In the genomic region with DNA sequence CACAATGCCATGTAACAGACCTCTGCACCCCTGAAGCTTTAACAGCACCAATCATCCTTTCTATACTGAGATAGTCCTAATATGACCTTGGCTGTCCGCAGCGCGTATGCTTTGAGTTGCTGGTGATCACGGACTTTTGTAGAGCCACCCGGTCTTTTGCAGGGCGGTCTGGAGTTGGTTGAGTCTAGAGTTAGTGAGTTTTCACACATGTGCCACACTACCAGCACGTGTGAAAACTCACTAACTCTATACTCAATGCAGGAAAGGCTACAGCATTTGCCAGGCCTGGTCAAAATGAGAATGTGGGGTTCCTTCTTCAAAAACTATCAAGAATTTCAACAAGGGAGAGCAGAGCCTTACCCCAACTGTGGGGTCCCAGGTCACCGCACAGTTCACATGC, we compare ENCODE assay signal across 29 cellular contexts.
"Had no signal": no experiment of that assay in that cellular context is flagged by ENCODE, and none has a peak within 500 bp of the region (broad histone marks: within the 10 kb centered on the region; RNA-seq: fewer than 3 reads in every experiment).

No MANE protein-coding gene starts in this region.

- H3K27ac Mint-ChIP-seq: activated B cell treated with CpG ODN at 0.5 μM for 24 hours; activated CD8-positive, alpha-beta T cell treated with anti-CD3 and anti-CD28 coated beads for 36 hours; activated naive CD4-positive, alpha-beta T cell treated with anti-CD3 and anti-CD28 coated beads for 36 hours; activated naive CD4-positive, alpha-beta T cell treated with anti-CD3 and anti-CD28 coated beads, Interleukin-2, amount 50 U/mL, for 24 hours; activated naive CD8-positive, alpha-beta T cell treated with anti-CD3 and anti-CD28 coated beads for 36 hours; activated naive CD8-positive, alpha-beta T cell treated with anti-CD3 and anti-CD28 coated beads, Interleukin-2, amount 50 U/mL, for 24 hours; activated T-helper 1 cell treated with anti-CD3 and anti-CD28 coated beads, Interleukin-12 subunit alpha, Interleukin-12 subunit beta, Interleukin-2, Interleukin-4 antibody, amounts not matched to agents 30 ng/mL and 10 ng/mL and 1 ng/mL, durations not matched to agents 14 hours and 24 hours and 36 hours; activated T-helper 2 cell treated with anti-CD3 and anti-CD28 coated beads, Interferon-gamma antibody, Interleukin-2, Interleukin-4, amounts not matched to agents 10 μg/mL and 5 μg/mL and 100 μg/mL, durations not matched to agents 14 hours and 24 hours and 36 hours; endodermal cell had no signal

- H3K9me3 ChIP-seq: adrenal gland, body of pancreas had no signal

- H3K36me3 ChIP-seq: adrenal gland had no signal

- H3K36me3 Mint-ChIP-seq: activated naive CD4-positive, alpha-beta T cell treated with anti-CD3 and anti-CD28 coated beads, Interleukin-2, amount 50 U/mL, for 24 hours; activated naive CD8-positive, alpha-beta T cell treated with anti-CD3 and anti-CD28 coated beads for 36 hours had no signal

- ATAC-seq: activated CD4-positive, CD25-positive, alpha-beta regulatory T cell treated with anti-CD3 and anti-CD28 coated beads, Interleukin-2, amount 50 U/mL, for 24 hours; activated CD8-positive, alpha-beta T cell treated with anti-CD3 and anti-CD28 coated beads for 36 hours; activated naive CD8-positive, alpha-beta T cell treated with anti-CD3 and anti-CD28 coated beads, Interleukin-2, amount 50 U/mL, for 24 hours; activated T-cell treated with anti-CD3 and anti-CD28 coated beads, Interleukin-2, amount 50 U/mL, for 4 hours; body of pancreas; esophagus mucosa had no signal

- H3K27me3 Mint-ChIP-seq: activated B cell treated with CpG ODN at 0.5 μM for 24 hours; activated CD8-positive, alpha-beta T cell treated with anti-CD3 and anti-CD28 coated beads for 36 hours; activated naive CD4-positive, alpha-beta T cell treated with anti-CD3 and anti-CD28 coated beads, Interleukin-2, amount 50 U/mL, for 24 hours; activated naive CD8-positive, alpha-beta T cell treated with anti-CD3 and anti-CD28 coated beads for 36 hours; activated naive CD8-positive, alpha-beta T cell treated with anti-CD3 and anti-CD28 coated beads, Interleukin-2, amount 50 U/mL, for 24 hours had no signal

- H3K27me3 ChIP-seq: adrenal gland, body of pancreas had no signal

- H3K9me3 Mint-ChIP-seq: activated B cell treated with CpG ODN at 0.5 μM for 24 hours; activated CD8-positive, alpha-beta T cell treated with anti-CD3 and anti-CD28 coated beads for 36 hours; activated naive CD4-positive, alpha-beta T cell treated with anti-CD3 and anti-CD28 coated beads for 36 hours; activated naive CD4-positive, alpha-beta T cell treated with anti-CD3 and anti-CD28 coated beads, Interleukin-2, amount 50 U/mL, for 24 hours; activated naive CD8-positive, alpha-beta T cell treated with anti-CD3 and anti-CD28 coated beads for 36 hours; activated naive CD8-positive, alpha-beta T cell treated with anti-CD3 and anti-CD28 coated beads, Interleukin-2, amount 50 U/mL, for 24 hours; activated T-cell treated with anti-CD3 and anti-CD28 coated beads, Interleukin-2, amount 50 U/mL, for 4 hours; activated T-helper 1 cell treated with anti-CD3 and anti-CD28 coated beads, Interleukin-12 subunit alpha, Interleukin-12 subunit beta, Interleukin-2, Interleukin-4 antibody, amounts not matched to agents 30 ng/mL and 10 ng/mL and 1 ng/mL, durations not matched to agents 14 hours and 24 hours and 36 hours; activated T-helper 2 cell treated with anti-CD3 and anti-CD28 coated beads, Interferon-gamma antibody, Interleukin-2, Interleukin-4, amounts not matched to agents 10 μg/mL and 5 μg/mL and 100 μg/mL, durations not matched to agents 14 hours and 24 hours and 36 hours; endodermal cell had no signal

- H3K4me3 ChIP-seq: adrenal gland, body of pancreas had no signal

- FAIRE-seq: colon, frontal cortex had no signal

- H3K27ac ChIP-seq: adrenal gland, body of pancreas, WERI-Rb-1 had no signal

- H3K4me1 ChIP-seq: adrenal gland, body of pancreas had no signal

- DNase-seq: activated B cell treated with CpG ODN at 0.5 μM for 24 hours; activated CD4-positive, alpha-beta T cell treated with anti-CD3 and anti-CD28 coated beads for 48 hours; activated CD4-positive, alpha-beta T cell treated with anti-CD3 and anti-CD28 coated beads, Interleukin-2, amount 50 U/mL, for 1 hour; activated CD4-positive, alpha-beta T cell treated with anti-CD3 and anti-CD28 coated beads, Interleukin-2, amount 50 U/mL, for 48 hours; activated CD8-positive, alpha-beta memory T cell treated with anti-CD3 and anti-CD28 coated beads for 24 hours; activated CD8-positive, alpha-beta T cell treated with anti-CD3 and anti-CD28 coated beads for 36 hours; activated effector memory CD4-positive, alpha-beta T cell treated with anti-CD3 and anti-CD28 coated beads, Interleukin-2, amount 50 U/mL, for 16 hours; activated naive CD4-positive, alpha-beta T cell treated with anti-CD3 and anti-CD28 coated beads for 36 hours; activated naive CD8-positive, alpha-beta T cell treated with anti-CD3 and anti-CD28 coated beads for 36 hours; activated naive CD8-positive, alpha-beta T cell treated with anti-CD3 and anti-CD28 coated beads, Interleukin-2, amount 50 U/mL, for 24 hours; activated T-cell treated with anti-CD3 and anti-CD28 coated beads, Interleukin-2, amount 50 U/mL, for 4 hours; adrenal gland; amygdala; aorta; body of pancreas; caudate nucleus; cortex of kidney; effector CD8-positive, alpha-beta T cell; endodermal cell; foreskin fibroblast; T1000; WERI-Rb-1 had no signal

- H3K4me1 Mint-ChIP-seq: activated B cell treated with CpG ODN at 0.5 μM for 24 hours; activated naive CD4-positive, alpha-beta T cell treated with anti-CD3 and anti-CD28 coated beads, Interleukin-2, amount 50 U/mL, for 24 hours; activated naive CD8-positive, alpha-beta T cell treated with anti-CD3 and anti-CD28 coated beads for 36 hours; activated naive CD8-positive, alpha-beta T cell treated with anti-CD3 and anti-CD28 coated beads, Interleukin-2, amount 50 U/mL, for 24 hours had no signal

- H3K4me3 Mint-ChIP-seq: activated B cell treated with CpG ODN at 0.5 μM for 24 hours; activated CD8-positive, alpha-beta T cell treated with anti-CD3 and anti-CD28 coated beads for 36 hours; activated naive CD4-positive, alpha-beta T cell treated with anti-CD3 and anti-CD28 coated beads for 36 hours; activated naive CD4-positive, alpha-beta T cell treated with anti-CD3 and anti-CD28 coated beads, Interleukin-2, amount 50 U/mL, for 24 hours; activated naive CD8-positive, alpha-beta T cell treated with anti-CD3 and anti-CD28 coated beads for 36 hours; activated naive CD8-positive, alpha-beta T cell treated with anti-CD3 and anti-CD28 coated beads, Interleukin-2, amount 50 U/mL, for 24 hours; activated T-cell treated with anti-CD3 and anti-CD28 coated beads, Interleukin-2, amount 50 U/mL, for 4 hours; activated T-helper 1 cell treated with anti-CD3 and anti-CD28 coated beads, Interleukin-12 subunit alpha, Interleukin-12 subunit beta, Interleukin-2, Interleukin-4 antibody, amounts not matched to agents 30 ng/mL and 10 ng/mL and 1 ng/mL, durations not matched to agents 14 hours and 24 hours and 36 hours; endodermal cell had no signal
